1 cellular context compared by ENCODE assay signal in the genomic region with DNA sequence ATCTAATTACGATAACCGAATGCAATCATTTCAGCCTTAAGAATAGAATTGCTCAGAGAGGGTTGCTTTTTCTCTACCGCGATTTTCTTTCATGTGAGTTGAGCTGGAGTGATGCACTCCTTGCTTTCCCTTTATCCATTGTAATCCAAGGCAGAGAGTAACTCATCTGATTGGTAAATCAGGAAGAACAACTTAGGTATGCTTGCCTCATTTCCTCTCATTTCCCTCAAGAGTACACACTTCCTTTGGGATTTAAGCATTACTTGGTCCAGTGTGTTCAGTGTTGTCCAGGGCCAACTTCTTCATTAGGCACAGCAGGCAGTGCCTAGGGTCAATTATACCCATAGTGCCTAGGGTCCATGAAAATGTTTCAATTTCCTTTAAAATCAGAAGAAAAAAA.
TF ChIP-seq lines count a peak whose summit lies in the region.

No MANE protein-coding gene starts in this region.

TF ChIP-seq in H1, 55 proteins besides CTCF, POLR2A, EP300 and RAD21:
- no peak for TF ChIP-seq GTF2F1 (IDR thresholded peaks at IDR 0.05; ENCODE audit: borderline replicate concordance, low read depth, low read length)
TF ChIP-seq in H1: peak in this region for 0.
